13 cellular contexts compared by ENCODE assay signal in genomic region chr1:212158912-212159796, GRCh38.
A peak's percentile ranks its signal among the peaks of the same experiment; 100 is the strongest.
DNase-seq lines count a peak whose midpoint lies in the region; ATAC-seq and TF ChIP-seq lines count a peak whose summit lies in the region.
"Had no signal": no experiment of that assay in that cellular context is flagged by ENCODE, and none has a peak within 500 bp of the region (broad histone marks: within the 10 kb centered on the region; RNA-seq: fewer than 3 reads in every experiment).

No MANE protein-coding gene starts in this region.

- H3K9me2 ChIP-seq in MM.1S (replicated peaks; ENCODE audit: insufficient read depth, low read length), result no peaks in the 10 kb centered on the region

- H3K27ac ChIP-seq in MM.1S (ENCODE audit: low read length) (peak overlapping the region; percentile 82), uterus (no peak overlapping the region), suprapubic skin (no peak overlapping the region)
- no peak overlapping the region for H3K27ac ChIP-seq in naive thymus-derived CD4-positive, alpha-beta T cell (ENCODE audit: low read depth, low read length)
- H3K27ac ChIP-seq: heart right ventricle had no signal

- ATAC-seq in GM21619 (IDR thresholded peaks at IDR 0.05; ENCODE audit: unreplicated experiment), result peak; percentile 40
- ATAC-seq in naive thymus-derived CD4-positive, alpha-beta T cell, result peak; percentile 89

- H3K4me1 Mint-ChIP-seq in activated CD4-positive, alpha-beta T cell treated with anti-CD3 and anti-CD28 coated beads, Interleukin-2, amount 10 ng/mL, durations not matched to agents 24 days and 14 days, result peaks cover 41% of the 10 kb centered on the region
- peaks cover 17 to 43% (median 35%) of the 10 kb centered on the region in 7 donors for H3K4me1 Mint-ChIP-seq in naive thymus-derived CD4-positive, alpha-beta T cell

- 71% methylated on average over 7 of the region's 7 CpGs for whole genome bisulfite sequencing in suprapubic skin

- H3K36me3 ChIP-seq in MM.1S (replicated peaks; ENCODE audit: insufficient read depth, low read length) (no peaks in the 10 kb centered on the region), uterus (no peaks in the 10 kb centered on the region), suprapubic skin (no peaks in the 10 kb centered on the region)
- no peaks in the 10 kb centered on the region for H3K36me3 ChIP-seq in naive thymus-derived CD4-positive, alpha-beta T cell (ENCODE audit: control insufficient read depth in 2 of 3, insufficient read depth in 3 of 3, low read length in 3 of 3)
- H3K36me3 ChIP-seq: heart right ventricle had no signal

- no peaks in the 10 kb centered on the region for H3K27me3 Mint-ChIP-seq in activated CD4-positive, alpha-beta T cell treated with anti-CD3 and anti-CD28 coated beads, Interleukin-2, amount 10 ng/mL, durations not matched to agents 24 days and 14 days
- no peaks in the 10 kb centered on the region for H3K27me3 Mint-ChIP-seq in naive thymus-derived CD4-positive, alpha-beta T cell

- peak overlapping the region; percentile 21; the same call in 1 of the 2 replicates for H3K9ac ChIP-seq in MM.1S (ENCODE audit: low read length)

- H3K4me2 ChIP-seq in MM.1S (ENCODE audit: low read depth, low read length), result peak overlapping the region; percentile 74

- intact Hi-C loops in activated CD4-positive, alpha-beta T cell treated with anti-CD3 and anti-CD28 coated beads, Interleukin-2, amount 10 ng/mL, durations not matched to agents 24 days and 14 days (cut with micrococcal nuclease), result loop anchor here (5.0 kb wide), 1 partner anchor 37 kb away; no protein-coding TSS in a partner anchor
- intact Hi-C loops in naive thymus-derived CD4-positive, alpha-beta T cell (cut with micrococcal nuclease), result loop anchor here (2.0 kb wide), 1 partner anchor 126 kb away; the partner anchor contains the start of gene PPP2R5A (in 2 of the 2)
- intact Hi-C loops in uterus (cut with DNase I; ENCODE audit: low total_unique reads), result no loop called here

- peak; percentile 75 for DNase-seq in activated CD4-positive, alpha-beta T cell treated with anti-CD3 and anti-CD28 coated beads, Interleukin-2, amount 10 ng/mL, durations not matched to agents 24 days and 14 days
- no peak for DNase-seq in activated CD4-positive, alpha-beta T cell treated with anti-CD3 and anti-CD28 coated beads, Interleukin-2, amount 50 U/mL, for 48 hours
- DNase-seq in MM.1S, result peak; percentile 97
- DNase-seq in naive thymus-derived CD4-positive, alpha-beta T cell, result peak in 7 of 9 donors; percentile 30 to 73 (median 45)
- DNase-seq in NCI-H345 treated with DMSO at 0.1 percent for 48 hours (lab: John Stamatoyannopoulos, UW; ENCODE audit: unreplicated experiment), result no peak
- DNase-seq in uterus, result no peak
- DNase-seq in suprapubic skin (ENCODE audit: low spot score in 2 of 2), result no peak
- DNase-seq: 8988T; activated CD4-positive, alpha-beta T cell treated with anti-CD3 and anti-CD28 coated beads, Interleukin-2, amount 50 U/mL, for 1 hour; cortex of kidney; heart right ventricle; NCI-H146 had no signal

- POLR2A ChIA-PET in naive thymus-derived CD4-positive, alpha-beta T cell (lab: Charles Lee), result interaction anchor here (1.2 kb wide), 1 partner anchor 8 kb away, joined by 3 read pairs; no protein-coding TSS in a partner anchor

- H3K27ac Mint-ChIP-seq in activated CD4-positive, alpha-beta T cell treated with anti-CD3 and anti-CD28 coated beads, Interleukin-2, amount 10 ng/mL, durations not matched to agents 24 days and 14 days, result peak overlapping the region; percentile 63
- peak overlapping the region in 8 of 9 donors; percentile 54 to 92 (median 79) for H3K27ac Mint-ChIP-seq in naive thymus-derived CD4-positive, alpha-beta T cell

- no peak overlapping the region for H3K4me3 ChIP-seq in MM.1S (ENCODE audit: low read length)
- no peak overlapping the region for H3K4me3 ChIP-seq in naive thymus-derived CD4-positive, alpha-beta T cell (ENCODE audit: low read length)
- H3K4me3 ChIP-seq in uterus, result no peak overlapping the region
- no peak overlapping the region for H3K4me3 ChIP-seq in suprapubic skin
- H3K4me3 ChIP-seq: heart right ventricle had no signal

- peaks cover 3% of the 10 kb centered on the region for H3K9me3 Mint-ChIP-seq in activated CD4-positive, alpha-beta T cell treated with anti-CD3 and anti-CD28 coated beads, Interleukin-2, amount 10 ng/mL, durations not matched to agents 24 days and 14 days
- H3K9me3 Mint-ChIP-seq in naive thymus-derived CD4-positive, alpha-beta T cell, result peaks cover 0 to 5% (median 0%) of the 10 kb centered on the region in 11 donors

- CTCF ChIA-PET in naive thymus-derived CD4-positive, alpha-beta T cell (lab: Charles Lee), result interaction anchor here (1.4 kb wide), 1 partner anchor 88 kb away, joined by 4 read pairs; no protein-coding TSS in a partner anchor

- no peak for TF ChIP-seq EP300 in suprapubic skin (IDR thresholded peaks at IDR 0.05)

- H3K4me3 Mint-ChIP-seq in activated CD4-positive, alpha-beta T cell treated with anti-CD3 and anti-CD28 coated beads, Interleukin-2, amount 10 ng/mL, durations not matched to agents 24 days and 14 days, result peak overlapping the region; percentile 17
- peak overlapping the region in 6 of 10 donors; percentile 4 to 43 (median 30) for H3K4me3 Mint-ChIP-seq in naive thymus-derived CD4-positive, alpha-beta T cell

- H4K20me1 ChIP-seq in MM.1S (ENCODE audit: insufficient read depth, low read length), result no peaks in the 10 kb centered on the region

- no peaks in the 10 kb centered on the region for H3K9me3 ChIP-seq in MM.1S (replicated peaks; ENCODE audit: insufficient read depth, low read length)
- no peaks in the 10 kb centered on the region for H3K9me3 ChIP-seq in naive thymus-derived CD4-positive, alpha-beta T cell (ENCODE audit: control insufficient read depth in 2 of 3, low read length in 3 of 3)
- H3K9me3 ChIP-seq in uterus, result no peaks in the 10 kb centered on the region
- H3K9me3 ChIP-seq in suprapubic skin, result no peaks in the 10 kb centered on the region

- peaks cover 13% of the 10 kb centered on the region; the same call in 1 of the 2 replicates for H3K27me3 ChIP-seq in MM.1S (replicated peaks; ENCODE audit: insufficient read depth, low read length)
- H3K27me3 ChIP-seq in naive thymus-derived CD4-positive, alpha-beta T cell (ENCODE audit: control insufficient read depth in 2 of 2, insufficient read depth in 2 of 2, low read length in 2 of 2), result no peaks in the 10 kb centered on the region
- no peaks in the 10 kb centered on the region for H3K27me3 ChIP-seq in uterus
- no peaks in the 10 kb centered on the region for H3K27me3 ChIP-seq in suprapubic skin
- H3K27me3 ChIP-seq: heart right ventricle had no signal

- H2AFZ ChIP-seq in MM.1S (ENCODE audit: low read length), result 0 out of 2 replicates have a peak overlapping the region, but pooled peaks have one; percentile 21

- H3K4me1 ChIP-seq in MM.1S (ENCODE audit: low read length), result peaks cover 38% of the 10 kb centered on the region
- H3K4me1 ChIP-seq in naive thymus-derived CD4-positive, alpha-beta T cell (ENCODE audit: control insufficient read depth in 2 of 2, insufficient read depth in 2 of 2, low read length in 2 of 2), result peaks cover 11 to 26% of the 10 kb centered on the region in 2 donors
- no peaks in the 10 kb centered on the region for H3K4me1 ChIP-seq in uterus
- H3K4me1 ChIP-seq in suprapubic skin, result peaks cover 43% of the 10 kb centered on the region

- H3K79me2 ChIP-seq in MM.1S (ENCODE audit: low read length), result no peaks in the 10 kb centered on the region

- TF ChIP-seq CTCF in MM.1S (IDR thresholded peaks at IDR 0.05; ENCODE audit: low read length) (peak; percentile 48), uterus (IDR thresholded peaks at IDR 0.05) (no peak), suprapubic skin (IDR thresholded peaks at IDR 0.05) (no peak)

- no peaks in the 10 kb centered on the region for H3K36me3 Mint-ChIP-seq in activated CD4-positive, alpha-beta T cell treated with anti-CD3 and anti-CD28 coated beads, Interleukin-2, amount 10 ng/mL, durations not matched to agents 24 days and 14 days (ENCODE audit: low read depth)
- H3K36me3 Mint-ChIP-seq in naive thymus-derived CD4-positive, alpha-beta T cell, result peaks cover 0 to 8% (median 0%) of the 10 kb centered on the region in 5 donors

- peaks cover 50% of the 10 kb centered on the region for H3F3A ChIP-seq in MM.1S (ENCODE audit: insufficient read depth, low read length)

- TF ChIP-seq POLR2A in uterus (IDR thresholded peaks at IDR 0.05), result no peak
- no peak for TF ChIP-seq POLR2A in suprapubic skin (IDR thresholded peaks at IDR 0.05)

Comparison
In these comparisons a context has a peak if more than half of its experiments do, and no peak if none do; other contexts are left out.
1. DNase-seq: peak in activated CD4-positive, alpha-beta T cell treated with anti-CD3 and anti-CD28 coated beads, Interleukin-2, amount 10 ng/mL, durations not matched to agents 24 days and 14 days (single experiment), MM.1S (single experiment) and naive thymus-derived CD4-positive, alpha-beta T cell (7 of 9); none in activated CD4-positive, alpha-beta T cell treated with anti-CD3 and anti-CD28 coated beads, Interleukin-2, amount 50 U/mL, for 48 hours (0 of 2), NCI-H345 treated with DMSO at 0.1 percent for 48 hours (single experiment), uterus (0 of 2) and suprapubic skin (0 of 2).